In genomic region chr7:136911362-136911761, GRCh38 we compare ENCODE assay signal across 2 cellular contexts.
TF ChIP-seq lines count a peak whose summit lies in the region.

No MANE protein-coding gene starts in this region.

TF ChIP-seq in HEK293T, 16 proteins besides CTCF, POLR2A, EP300 and RAD21 (continued from another document):
- no peak for TF ChIP-seq PKNOX1 (IDR thresholded peaks at IDR 0.05)
TF ChIP-seq in HEK293T: peak in this region for 0.

TF ChIP-seq in WTC11, 78 proteins besides CTCF, POLR2A, EP300 and RAD21 (continued from another document):
- TF ChIP-seq PRDM15 (CRISPR knock-in tag; IDR thresholded peaks at IDR 0.05), result no peak
- no peak for TF ChIP-seq IRF2 (CRISPR knock-in tag; IDR thresholded peaks at IDR 0.05; ENCODE audit: borderline replicate concordance, low read depth)
- no peak for TF ChIP-seq TCF7 (CRISPR knock-in tag; IDR thresholded peaks at IDR 0.05; ENCODE audit: low read depth)
- TF ChIP-seq NFATC4 (CRISPR knock-in tag; IDR thresholded peaks at IDR 0.05), result no peak
- TF ChIP-seq ZNF317 (CRISPR knock-in tag; IDR thresholded peaks at IDR 0.05; ENCODE audit: borderline replicate concordance, low read depth), result no peak
- TF ChIP-seq TP53 (CRISPR knock-in tag; IDR thresholded peaks at IDR 0.05), result no peak
- no peak for TF ChIP-seq ESRRA (CRISPR knock-in tag; IDR thresholded peaks at IDR 0.05; ENCODE audit: borderline replicate concordance)
- TF ChIP-seq ATF1 (CRISPR knock-in tag; IDR thresholded peaks at IDR 0.05), result no peak
- no peak for TF ChIP-seq EMX1 (CRISPR knock-in tag; IDR thresholded peaks at IDR 0.05)
- TF ChIP-seq ZNF532 (CRISPR knock-in tag; IDR thresholded peaks at IDR 0.05; ENCODE audit: borderline replicate concordance), result no peak
- TF ChIP-seq ZMAT4 (CRISPR knock-in tag; IDR thresholded peaks at IDR 0.05), result no peak
